ENCODE assay signal across 18 cellular contexts in the genomic region with DNA sequence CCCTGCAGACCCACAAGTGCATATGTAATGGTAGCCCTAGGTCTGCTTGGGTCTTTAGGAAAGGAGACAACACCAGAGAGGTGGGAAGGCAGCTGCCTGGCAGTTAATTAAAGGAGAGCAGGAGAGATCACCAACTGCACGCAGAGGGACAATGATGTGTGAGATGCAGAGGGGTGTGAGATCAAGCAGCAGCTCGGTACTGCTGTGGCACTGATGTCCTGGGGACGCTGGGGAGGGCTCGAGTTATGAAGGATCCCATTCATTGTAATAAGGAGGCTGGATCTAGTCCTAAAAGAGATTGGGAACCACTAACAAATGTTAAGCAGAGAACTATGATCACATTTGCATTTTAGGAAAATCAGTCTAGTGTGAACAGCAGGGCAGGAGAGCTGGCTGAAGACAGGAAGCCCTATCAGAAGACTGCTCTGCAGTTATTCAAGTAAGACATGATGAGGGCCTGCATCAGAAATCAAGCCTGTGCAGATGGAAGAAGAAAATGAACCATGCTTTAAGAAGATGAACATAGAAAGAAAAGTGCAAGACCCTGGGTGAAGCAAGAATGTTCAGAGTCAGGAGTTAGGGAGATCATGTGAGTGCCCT.
DNase-seq lines count a peak whose midpoint lies in the region; ATAC-seq and TF ChIP-seq lines count a peak whose summit lies in the region.
"Had no signal": no experiment of that assay in that cellular context is flagged by ENCODE, and none has a peak within 500 bp of the region (broad histone marks: within the 10 kb centered on the region; RNA-seq: fewer than 3 reads in every experiment).

No MANE protein-coding gene starts in this region.

- H3K27ac ChIP-seq in naive thymus-derived CD4-positive, alpha-beta T cell (ENCODE audit: low read depth, low read length), result no peak overlapping the region
- H3K27ac ChIP-seq in psoas muscle, result no peak overlapping the region
- H3K27ac ChIP-seq: 22Rv1, RWPE1 had no signal

- no peaks in the 10 kb centered on the region for H3K4me1 ChIP-seq in naive thymus-derived CD4-positive, alpha-beta T cell (ENCODE audit: control insufficient read depth in 2 of 2, insufficient read depth in 2 of 2, low read length in 2 of 2)
- no peaks in the 10 kb centered on the region for H3K4me1 ChIP-seq in psoas muscle

- ATAC-seq in activated B cell treated with CpG ODN at 0.5 μM for 24 hours (ENCODE audit: low read depth) (peak; percentile 91), naive B cell (ENCODE audit: low read depth in 2 of 2) (peak; percentile 90 to 92), HG02884 (IDR thresholded peaks at IDR 0.05; ENCODE audit: unreplicated experiment) (no peak), psoas muscle (no peak)
- no peak for ATAC-seq in naive thymus-derived CD4-positive, alpha-beta T cell
- ATAC-seq: GM23338, PC-3 had no signal

- CTCF ChIA-PET in activated B cell treated with CpG ODN at 0.5 μM for 24 hours (lab: Charles Lee), result no interaction called here
- CTCF ChIA-PET in naive thymus-derived CD4-positive, alpha-beta T cell (lab: Charles Lee), result no interaction called here

- H3K9me3 Mint-ChIP-seq in IgD-negative memory B cell (no peaks in the 10 kb centered on the region), activated B cell treated with CpG ODN at 0.5 μM for 24 hours (no peaks in the 10 kb centered on the region), naive B cell (peaks cover 0 to 2% (median 0%) of the 10 kb centered on the region in 7 donors)
- peaks cover 0 to 3% (median 0%) of the 10 kb centered on the region in 11 donors for H3K9me3 Mint-ChIP-seq in naive thymus-derived CD4-positive, alpha-beta T cell

- POLR2A ChIA-PET in activated B cell treated with CpG ODN at 0.5 μM for 24 hours (lab: Charles Lee), result interaction anchor here (0.5 to 1.6 kb wide), 4 partner anchors 10 to 632 kb away, joined by 3 to 6 read pairs (median 4); no protein-coding TSS in a partner anchor
- POLR2A ChIA-PET in naive thymus-derived CD4-positive, alpha-beta T cell (lab: Charles Lee), result no interaction called here

- peak overlapping the region in 2 of 4 donors; percentile 70 to 85 for H3K4me3 Mint-ChIP-seq in IgD-negative memory B cell
- peak overlapping the region; percentile 29 for H3K4me3 Mint-ChIP-seq in activated B cell treated with CpG ODN at 0.5 μM for 24 hours
- peak overlapping the region in 6 of 8 donors; percentile 4 to 84 (median 52) for H3K4me3 Mint-ChIP-seq in naive B cell
- no peak overlapping the region for H3K4me3 Mint-ChIP-seq in naive thymus-derived CD4-positive, alpha-beta T cell
- H3K4me3 Mint-ChIP-seq: GM23338 had no signal

- WGBS in psoas muscle, 3 donors, result 67 to 72% (median 67%) methylated on average over 4 of the region's 4 CpGs

- peaks cover 3% of the 10 kb centered on the region for H3K27me3 Mint-ChIP-seq in IgD-negative memory B cell
- H3K27me3 Mint-ChIP-seq in activated B cell treated with CpG ODN at 0.5 μM for 24 hours, result no peaks in the 10 kb centered on the region
- H3K27me3 Mint-ChIP-seq in naive B cell, result no peaks in the 10 kb centered on the region
- H3K27me3 Mint-ChIP-seq in naive thymus-derived CD4-positive, alpha-beta T cell, result peaks cover 0 to 12% (median 5%) of the 10 kb centered on the region in 5 donors

- H3K36me3 Mint-ChIP-seq in IgD-negative memory B cell, result peaks cover 8% of the 10 kb centered on the region
- H3K36me3 Mint-ChIP-seq in activated B cell treated with CpG ODN at 0.5 μM for 24 hours (ENCODE audit: low read depth), result no peaks in the 10 kb centered on the region
- peaks cover 0 to 6% of the 10 kb centered on the region in 2 donors for H3K36me3 Mint-ChIP-seq in naive B cell
- H3K36me3 Mint-ChIP-seq in naive thymus-derived CD4-positive, alpha-beta T cell, result peaks cover 0 to 4% (median 0%) of the 10 kb centered on the region in 5 donors

- H3K4me3 ChIP-seq in naive thymus-derived CD4-positive, alpha-beta T cell (ENCODE audit: low read length), result no peak overlapping the region
- H3K4me3 ChIP-seq in psoas muscle, result no peak overlapping the region
- H3K4me3 ChIP-seq: GM23338 had no signal

- H3K9me3 ChIP-seq in naive thymus-derived CD4-positive, alpha-beta T cell (ENCODE audit: control insufficient read depth in 2 of 3, low read length in 3 of 3), result no peaks in the 10 kb centered on the region
- H3K9me3 ChIP-seq in psoas muscle, result no peaks in the 10 kb centered on the region

- no peaks in the 10 kb centered on the region for H3K27me3 ChIP-seq in naive thymus-derived CD4-positive, alpha-beta T cell (ENCODE audit: control insufficient read depth in 2 of 2, insufficient read depth in 2 of 2, low read length in 2 of 2)
- H3K27me3 ChIP-seq in psoas muscle (ENCODE audit: insufficient read depth in 3 of 3, low read length in 2 of 3), result no peaks in the 10 kb centered on the region

- no peaks in the 10 kb centered on the region for H3K36me3 ChIP-seq in naive thymus-derived CD4-positive, alpha-beta T cell (ENCODE audit: control insufficient read depth in 2 of 3, insufficient read depth in 3 of 3, low read length in 3 of 3)
- no peaks in the 10 kb centered on the region for H3K36me3 ChIP-seq in psoas muscle (ENCODE audit: insufficient read depth in 1 of 2, low read depth in 1 of 2)

- intact Hi-C loops in activated B cell treated with CpG ODN at 0.5 μM for 24 hours (cut with micrococcal nuclease) (no loop called here), psoas muscle (cut with DNase I) (no loop called here)
- intact Hi-C loops in naive thymus-derived CD4-positive, alpha-beta T cell (cut with micrococcal nuclease), result no loop called here

- peak; percentile 40 for DNase-seq in Ammon's horn (ENCODE audit: low spot score)
- DNase-seq in activated B cell treated with CpG ODN at 0.5 μM for 24 hours, result no peak
- DNase-seq in naive B cell, result peak; percentile 28
- DNase-seq in naive thymus-derived CD4-positive, alpha-beta T cell, result no peak
- no peak for DNase-seq in psoas muscle
- no peak for DNase-seq in SW480 (ENCODE audit: low spot score)
- DNase-seq: C1 segment of cervical spinal cord, GF-D8, NCI-H1417, NCI-H1930, NCI-H446, NCI-H748 treated with DMSO at 0.1 percent for 48 hours, PC-3 had no signal

- H3K4me1 Mint-ChIP-seq in IgD-negative memory B cell (peaks cover 20 to 33% (median 28%) of the 10 kb centered on the region in 3 donors), activated B cell treated with CpG ODN at 0.5 μM for 24 hours (peaks cover 43% of the 10 kb centered on the region), naive B cell (peaks cover 37 to 51% (median 39%) of the 10 kb centered on the region in 3 donors)
- H3K4me1 Mint-ChIP-seq in naive thymus-derived CD4-positive, alpha-beta T cell, result no peaks in the 10 kb centered on the region
- H3K4me1 Mint-ChIP-seq: GM23338 had no signal

- peak overlapping the region; percentile 1 to 26 (median 14) for H3K27ac Mint-ChIP-seq in IgD-negative memory B cell
- peak overlapping the region; percentile 67 for H3K27ac Mint-ChIP-seq in activated B cell treated with CpG ODN at 0.5 μM for 24 hours
- peak overlapping the region; percentile 44 to 87 (median 82) for H3K27ac Mint-ChIP-seq in naive B cell
- no peak overlapping the region for H3K27ac Mint-ChIP-seq in naive thymus-derived CD4-positive, alpha-beta T cell
- H3K27ac Mint-ChIP-seq: GM23338 had no signal

- TF ChIP-seq CTCF in activated B cell treated with CpG ODN at 0.5 μM for 24 hours (IDR thresholded peaks at IDR 0.05), result no peak
- TF ChIP-seq CTCF in psoas muscle (IDR thresholded peaks at IDR 0.05), result no peak

Comparison
In these comparisons a context has a peak if more than half of its experiments do, and no peak if none do; other contexts are left out.
1. DNase-seq: peak in Ammon's horn (single experiment) and naive B cell (single experiment); none in activated B cell treated with CpG ODN at 0.5 μM for 24 hours (single experiment), naive thymus-derived CD4-positive, alpha-beta T cell (0 of 9), psoas muscle (0 of 2) and SW480 (single experiment).
2. H3K27ac Mint-ChIP-seq: peak in IgD-negative memory B cell (3 of 3), activated B cell treated with CpG ODN at 0.5 μM for 24 hours (single experiment) and naive B cell (6 of 6); none in naive thymus-derived CD4-positive, alpha-beta T cell (0 of 9).
3. H3K4me3 Mint-ChIP-seq: peak in activated B cell treated with CpG ODN at 0.5 μM for 24 hours (single experiment) and naive B cell (6 of 8); none in naive thymus-derived CD4-positive, alpha-beta T cell (0 of 10).
4. ATAC-seq: peak in activated B cell treated with CpG ODN at 0.5 μM for 24 hours (single experiment) and naive B cell (2 of 2); none in HG02884 (single experiment), naive thymus-derived CD4-positive, alpha-beta T cell (single experiment) and psoas muscle (0 of 4).